Comparison of ENCODE assay signal across 8 cellular contexts in genomic region chr10:21534611-21535493, GRCh38. TPM values are rescaled to one million over a fixed set of nuclear protein-coding genes. Genes with fewer than 3 reads are reported as not detected.
DNase-seq lines count a peak whose midpoint lies in the region; ATAC-seq and TF ChIP-seq lines count a peak whose summit lies in the region.

No MANE protein-coding gene starts in this region.

- peaks cover 5% of the 10 kb centered on the region for H3K4me1 ChIP-seq in effector memory CD4-positive, alpha-beta T cell (ENCODE audit: control insufficient read depth, insufficient read depth, low read length, poor library complexity, severe bottlenecking)

- peak overlapping the region; percentile 90 to 98 for H3K4me3 Mint-ChIP-seq in CD14-positive monocyte
- H3K4me3 Mint-ChIP-seq in activated CD4-positive, alpha-beta memory T cell treated with anti-CD3 and anti-CD28 coated beads for 36 hours: peak overlapping the region; percentile 87

- H3K27me3 ChIP-seq in MG63: no peaks in the 10 kb centered on the region
- H3K27me3 ChIP-seq in effector memory CD4-positive, alpha-beta T cell (replicated peaks; ENCODE audit: control insufficient read depth, insufficient read depth, low read length, poor library complexity, severe bottlenecking): no peaks in the 10 kb centered on the region

- ATAC-seq in GM21447 (IDR thresholded peaks at IDR 0.05; ENCODE audit: unreplicated experiment): peak; percentile 29

- peak overlapping the region; percentile 68 for H3K27ac ChIP-seq in effector memory CD4-positive, alpha-beta T cell (ENCODE audit: insufficient read depth, low read length, poor library complexity, severe bottlenecking)

- CTCF ChIA-PET in activated CD4-positive, alpha-beta memory T cell treated with anti-CD3 and anti-CD28 coated beads for 36 hours (lab: Charles Lee): no interaction called here

- H3K9me3 Mint-ChIP-seq in CD14-positive monocyte: peaks cover 0 to 3% (median 0%) of the 10 kb centered on the region in 7 donors
- H3K9me3 Mint-ChIP-seq in activated CD4-positive, alpha-beta memory T cell treated with anti-CD3 and anti-CD28 coated beads for 36 hours: no peaks in the 10 kb centered on the region

- peak; percentile 66 for DNase-seq in CD14-positive monocyte (ENCODE audit: low spot score)
- peak; percentile 80 for DNase-seq in MG63
- DNase-seq in activated CD4-positive, alpha-beta memory T cell treated with anti-CD3 and anti-CD28 coated beads for 36 hours: peak; percentile 60
- peak in 2 of 3 donors; percentile 29 to 44 for DNase-seq in effector memory CD4-positive, alpha-beta T cell
- DNase-seq in lung microvascular endothelial cell (ENCODE audit: low read depth in 2 of 2): peak; percentile 55 to 57
- DNase-seq in stimulated activated naive CD4-positive, alpha-beta T cell (lab: John Stamatoyannopoulos, UW): peak; percentile 21 to 66 (median 49)
- no peak for DNase-seq in DMS153 treated with DMSO at 0.1 percent for 48 hours (lab: John Stamatoyannopoulos, UW; ENCODE audit: unreplicated experiment)

- peaks cover 16 to 32% of the 10 kb centered on the region in 2 donors for H3K36me3 Mint-ChIP-seq in CD14-positive monocyte
- H3K36me3 Mint-ChIP-seq in activated CD4-positive, alpha-beta memory T cell treated with anti-CD3 and anti-CD28 coated beads for 36 hours: peaks cover 15% of the 10 kb centered on the region

- H3K9me3 ChIP-seq in MG63: no peaks in the 10 kb centered on the region
- no peaks in the 10 kb centered on the region for H3K9me3 ChIP-seq in effector memory CD4-positive, alpha-beta T cell (ENCODE audit: control insufficient read depth, low read length)

- intact Hi-C loops in CD14-positive monocyte (cut with micrococcal nuclease): loop anchor here in 1 of 2 donors (10.0 kb wide), 3 partner anchors 690 to 1910 kb away; partner anchors contain the start of gene BMI1
- intact Hi-C loops in activated CD4-positive, alpha-beta memory T cell treated with anti-CD3 and anti-CD28 coated beads for 36 hours (cut with micrococcal nuclease): loop anchor here (1.0 to 2.0 kb wide), 3 partner anchors 16 to 46 kb away; no protein-coding TSS in a partner anchor

- H3K36me3 ChIP-seq in MG63: peaks cover 43% of the 10 kb centered on the region
- H3K36me3 ChIP-seq in effector memory CD4-positive, alpha-beta T cell (ENCODE audit: control insufficient read depth, insufficient read depth, low read length): peaks cover 2% of the 10 kb centered on the region

- POLR2A ChIA-PET in activated CD4-positive, alpha-beta memory T cell treated with anti-CD3 and anti-CD28 coated beads for 36 hours (lab: Charles Lee): interaction anchor here (1.1 kb wide), 1 partner anchor 9 kb away, joined by 3 read pairs; the partner anchor contains the start of gene SKIDA1

- TF ChIP-seq CTCF in CD14-positive monocyte (IDR thresholded peaks at IDR 0.05): no peak

- peak overlapping the region; percentile 63 to 89 (median 75) for H3K27ac Mint-ChIP-seq in CD14-positive monocyte
- H3K27ac Mint-ChIP-seq in activated CD4-positive, alpha-beta memory T cell treated with anti-CD3 and anti-CD28 coated beads for 36 hours: peak overlapping the region; percentile 96

- no peaks in the 10 kb centered on the region for H3K27me3 Mint-ChIP-seq in CD14-positive monocyte (ENCODE audit: low read depth in 3 of 3)
- no peaks in the 10 kb centered on the region for H3K27me3 Mint-ChIP-seq in activated CD4-positive, alpha-beta memory T cell treated with anti-CD3 and anti-CD28 coated beads for 36 hours

- peak overlapping the region; percentile 69 for H3K4me3 ChIP-seq in MG63
- H3K4me3 ChIP-seq in effector memory CD4-positive, alpha-beta T cell (ENCODE audit: insufficient read depth, low read depth, low read length, poor library complexity, severe bottlenecking): peak overlapping the region; percentile 63

- H3K4me1 Mint-ChIP-seq in CD14-positive monocyte: peaks cover 23% of the 10 kb centered on the region
- H3K4me1 Mint-ChIP-seq in activated CD4-positive, alpha-beta memory T cell treated with anti-CD3 and anti-CD28 coated beads for 36 hours (ENCODE audit: low read depth): peaks cover 24% of the 10 kb centered on the region

RNA-seq across cellular contexts. Expression of gene MLLT10, which starts 0.8 kb away (rescaled TPM):
- polyA plus RNA-seq in CD14-positive monocyte: 1 to 10 TPM; 4.9 to 7.5 TPM
- total RNA-seq in MG63 (2014; rRNA removed; shearing (Covaris generic); ENCODE audit: low replicate concordance): 15.2 and 22.5 TPM in 2 replicates
- total RNA-seq in activated CD4-positive, alpha-beta memory T cell treated with anti-CD3 and anti-CD28 coated beads for 36 hours: 10 to 100 TPM; 32.8 to 35.4 TPM
- total RNA-seq in lung microvascular endothelial cell: 28.1 and 46.6 TPM in 2 replicates

RNA-seq across cellular contexts. Expression of gene SKIDA1, which starts 9.4 kb away (rescaled TPM):
- polyA plus RNA-seq in CD14-positive monocyte: under 1 TPM in 1 of 2 donors, not detected in 1; 0.04 TPM
- total RNA-seq in MG63 (2014; rRNA removed; shearing (Covaris generic); ENCODE audit: low replicate concordance): 2.0 and 3.1 TPM in 2 replicates
- total RNA-seq in activated CD4-positive, alpha-beta memory T cell treated with anti-CD3 and anti-CD28 coated beads for 36 hours: under 1 TPM; 0.07 to 0.21 TPM
- total RNA-seq in lung microvascular endothelial cell: 1.1 and 1.4 TPM in 2 replicates
